8 cellular contexts compared by ENCODE assay signal in genomic region chr2:10028988-10029874, GRCh38. TPM values are rescaled to one million over a fixed set of nuclear protein-coding genes. Genes with fewer than 3 reads are reported as not detected.
DNase-seq lines count a peak whose midpoint lies in the region; ATAC-seq and TF ChIP-seq lines count a peak whose summit lies in the region.

No MANE protein-coding gene starts in this region.

- no peaks in the 10 kb centered on the region for H3K36me3 Mint-ChIP-seq in T-cell

- no peak overlapping the region for H3K27ac ChIP-seq in HEK293 (ENCODE audit: extremely low read depth, low read depth, low read length)
- H3K27ac ChIP-seq in brain microvascular endothelial cell: no peak overlapping the region
- H3K27ac ChIP-seq in upper lobe of right lung: peak overlapping the region; percentile 80

- ATAC-seq in T-cell (replicated peaks in 1 of 4): peak; percentile 89 to 94 (median 92)
- ATAC-seq in upper lobe of right lung: peak; percentile 95

- POLR2A ChIA-PET in HEK293 (lab: Yijun Ruan, JAX): interaction anchor here (0.7 to 1.2 kb wide), 2 partner anchors 186 kb away, joined by 3 to 4 read pairs; partner anchors contain the start of gene TAF1B
- POLR2A ChIA-PET in T-cell (lab: Charles Lee): no interaction called here

- CTCF ChIA-PET in HEK293 (lab: Yijun Ruan, JAX) (interaction anchor here (0.7 to 2.3 kb wide), 6 partner anchors 43 to 738 kb away, joined by 3 to 10 read pairs (median 4); no protein-coding TSS in a partner anchor), T-cell (lab: Charles Lee) (interaction anchor here (0.7 to 6.1 kb wide), 3 partner anchors 45 to 74 kb away, joined by 3 to 27 read pairs (median 4); no protein-coding TSS in a partner anchor)

- H3K9me3 ChIP-seq in HEK293 (ENCODE audit: control insufficient read depth, insufficient read depth, low read depth, low read length) (no peaks in the 10 kb centered on the region), mononuclear cell (ENCODE audit: low read depth, low read length) (no peaks in the 10 kb centered on the region), upper lobe of right lung (no peaks in the 10 kb centered on the region)

- H3K4me1 ChIP-seq in HEK293 (ENCODE audit: control insufficient read depth, insufficient read depth, low read length) (no peaks in the 10 kb centered on the region), mononuclear cell (ENCODE audit: insufficient read depth, low read length) (peaks cover 50% of the 10 kb centered on the region), upper lobe of right lung (peaks cover 22% of the 10 kb centered on the region)

- peak; percentile 75 for DNase-seq in Daoy (ENCODE audit: low read depth)
- peak in 28 of 34 experiments; percentile 16 to 68 (median 52) for DNase-seq in T-cell
- no peak for DNase-seq in brain microvascular endothelial cell
- DNase-seq in upper lobe of right lung: peak; percentile 89
- DNase-seq in HT-29 (ENCODE audit: low spot score): no peak
- no peak for DNase-seq in NCI-H1092 treated with DMSO at 0.1 percent for 48 hours (lab: John Stamatoyannopoulos, UW)

- in situ Hi-C loops in brain microvascular endothelial cell (cut with HindIII; ENCODE audit: low pct_ligation_motif_present, low sequenced_read_pairs): no loop called here

- H3K27ac Mint-ChIP-seq in T-cell: peak overlapping the region; percentile 50 to 69

- H3K27me3 Mint-ChIP-seq in T-cell: no peaks in the 10 kb centered on the region

- no peaks in the 10 kb centered on the region for H3K27me3 ChIP-seq in brain microvascular endothelial cell (replicated peaks)
- H3K27me3 ChIP-seq in mononuclear cell (ENCODE audit: insufficient read depth, low read length): no peaks in the 10 kb centered on the region
- no peaks in the 10 kb centered on the region for H3K27me3 ChIP-seq in upper lobe of right lung

- TF ChIP-seq CTCF in HEK293 (tag by site-specific recombination; IDR thresholded peaks at IDR 0.05) (no peak), brain microvascular endothelial cell (IDR thresholded peaks at IDR 0.05; ENCODE audit: low read depth, low read length, missing control alignments) (peak; percentile 11), upper lobe of right lung (IDR thresholded peaks at IDR 0.05) (no peak)

- no peak overlapping the region for H3K4me3 ChIP-seq in HEK293 (ENCODE audit: low read depth, low read length)
- H3K4me3 ChIP-seq in brain microvascular endothelial cell (ENCODE audit: low read depth, low read length): no peak overlapping the region
- H3K4me3 ChIP-seq in mononuclear cell (ENCODE audit: low read length): peak overlapping the region; percentile 46
- peak overlapping the region; percentile 17 for H3K4me3 ChIP-seq in upper lobe of right lung

- intact Hi-C loops in upper lobe of right lung (cut with DNase I): no loop called here

- no peaks in the 10 kb centered on the region for H3K9me3 Mint-ChIP-seq in T-cell

- peaks cover 25 to 32% (median 29%) of the 10 kb centered on the region in 3 donors for H3K4me1 Mint-ChIP-seq in T-cell

- H3K36me3 ChIP-seq in HEK293 (ENCODE audit: control insufficient read depth in 2 of 2, insufficient read depth in 1 of 2, low read length in 2 of 2) (no peaks in the 10 kb centered on the region), brain microvascular endothelial cell (replicated peaks) (no peaks in the 10 kb centered on the region), upper lobe of right lung (no peaks in the 10 kb centered on the region)

- peak overlapping the region; percentile 39 to 73 (median 54) for H3K4me3 Mint-ChIP-seq in T-cell

TF ChIP-seq in HEK293, 187 proteins besides CTCF, POLR2A, EP300 and RAD21:
- TF ChIP-seq ZNF174 (tag by site-specific recombination; IDR thresholded peaks at IDR 0.05) (no peak), KLF1 (tag by site-specific recombination; IDR thresholded peaks at IDR 0.05) (peak; percentile 81), ZNF23 (tag by site-specific recombination; IDR thresholded peaks at IDR 0.05; ENCODE audit: borderline replicate concordance) (no peak), ZNF660 (tag by site-specific recombination; IDR thresholded peaks at IDR 0.05) (no peak), ZFHX2 (tag by site-specific recombination; conservative IDR thresholded peaks at IDR 0.05) (peak; percentile 84), ZFP37 (tag by site-specific recombination; IDR thresholded peaks at IDR 0.05) (no peak), GLIS2 (tag by site-specific recombination; IDR thresholded peaks at IDR 0.05) (no peak), HIC1 (tag by site-specific recombination; IDR thresholded peaks at IDR 0.05) (no peak), ZNF423 (tag by site-specific recombination; IDR thresholded peaks at IDR 0.05) (0 out of 2 replicates have a peak, but pooled peaks have one; percentile 25), ZFP3 (tag by site-specific recombination; IDR thresholded peaks at IDR 0.05; ENCODE audit: low read depth) (no peak), EGR2 (tag by site-specific recombination; IDR thresholded peaks at IDR 0.05; ENCODE audit: low read depth) (peak; percentile 73), ZNF48 (tag by site-specific recombination; IDR thresholded peaks at IDR 0.05) (no peak), ZNF555 (tag by site-specific recombination; conservative IDR thresholded peaks at IDR 0.05) (no peak), SP2 (tag by site-specific recombination; IDR thresholded peaks at IDR 0.05) (peak; percentile 24), ZIC2 (tag by site-specific recombination; IDR thresholded peaks at IDR 0.05) (peak; percentile 80)
- TF ChIP-seq, protein P1, sequence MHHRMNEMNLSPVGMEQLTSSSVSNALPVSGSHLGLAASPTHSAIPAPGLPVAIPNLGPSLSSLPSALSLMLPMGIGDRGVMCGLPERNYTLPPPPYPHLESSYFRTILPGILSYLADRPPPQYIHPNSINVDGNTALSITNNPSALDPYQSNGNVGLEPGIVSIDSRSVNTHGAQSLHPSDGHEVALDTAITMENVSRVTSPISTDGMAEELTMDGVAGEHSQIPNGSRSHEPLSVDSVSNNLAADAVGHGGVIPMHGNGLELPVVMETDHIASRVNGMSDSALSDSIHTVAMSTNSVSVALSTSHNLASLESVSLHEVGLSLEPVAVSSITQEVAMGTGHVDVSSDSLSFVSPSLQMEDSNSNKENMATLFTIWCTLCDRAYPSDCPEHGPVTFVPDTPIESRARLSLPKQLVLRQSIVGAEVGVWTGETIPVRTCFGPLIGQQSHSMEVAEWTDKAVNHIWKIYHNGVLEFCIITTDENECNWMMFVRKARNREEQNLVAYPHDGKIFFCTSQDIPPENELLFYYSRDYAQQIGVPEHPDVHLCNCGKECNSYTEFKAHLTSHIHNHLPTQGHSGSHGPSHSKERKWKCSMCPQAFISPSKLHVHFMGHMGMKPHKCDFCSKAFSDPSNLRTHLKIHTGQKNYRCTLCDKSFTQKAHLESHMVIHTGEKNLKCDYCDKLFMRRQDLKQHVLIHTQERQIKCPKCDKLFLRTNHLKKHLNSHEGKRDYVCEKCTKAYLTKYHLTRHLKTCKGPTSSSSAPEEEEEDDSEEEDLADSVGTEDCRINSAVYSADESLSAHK (tag by site-specific recombination; IDR thresholded peaks at IDR 0.05): peak; percentile 93
TF ChIP-seq in HEK293: peak in this region for 7.

RNA-seq across cellular contexts. Expression of gene KLF11, which starts 14.1 kb away (rescaled TPM):
- 3.9 and 4.9 TPM in 2 replicates for total RNA-seq in Daoy (2014; rRNA removed; shearing (Covaris generic))
- 10 to 100 TPM in 3 of 5 donors, 1 to 10 TPM in 2; 6.8 to 36.3 (median 10.3) TPM for total RNA-seq in T-cell
- 37.7 TPM for total RNA-seq in mononuclear cell
- 45.6 TPM for total RNA-seq in upper lobe of right lung
- 8.5 and 13.8 TPM in 2 replicates for total RNA-seq in HT-29 (2014; rRNA removed; shearing (Covaris generic))

RNA-seq across cellular contexts. Expression of gene CYS1, which starts 51.0 kb away (rescaled TPM):
- total RNA-seq in Daoy (2014; rRNA removed; shearing (Covaris generic)): 2.1 and 5.1 TPM in 2 replicates
- total RNA-seq in T-cell (not detected), mononuclear cell (0.10 TPM), upper lobe of right lung (4.5 TPM)
- total RNA-seq in HT-29 (2014; rRNA removed; shearing (Covaris generic)): not detected in 2 replicates

Comparison
In these comparisons a context has a peak if more than half of its experiments do, and no peak if none do; other contexts are left out.
1. DNase-seq: peak in Daoy (single experiment), T-cell (28 of 34) and upper lobe of right lung (single experiment); none in brain microvascular endothelial cell (single experiment), HT-29 (single experiment) and NCI-H1092 treated with DMSO at 0.1 percent for 48 hours (single experiment).
2. H3K4me3 ChIP-seq: peak in mononuclear cell (single experiment) and upper lobe of right lung (single experiment); none in HEK293 (single experiment) and brain microvascular endothelial cell (single experiment).